Comparison of ENCODE assay signal across 9 cellular contexts in the genomic region with DNA sequence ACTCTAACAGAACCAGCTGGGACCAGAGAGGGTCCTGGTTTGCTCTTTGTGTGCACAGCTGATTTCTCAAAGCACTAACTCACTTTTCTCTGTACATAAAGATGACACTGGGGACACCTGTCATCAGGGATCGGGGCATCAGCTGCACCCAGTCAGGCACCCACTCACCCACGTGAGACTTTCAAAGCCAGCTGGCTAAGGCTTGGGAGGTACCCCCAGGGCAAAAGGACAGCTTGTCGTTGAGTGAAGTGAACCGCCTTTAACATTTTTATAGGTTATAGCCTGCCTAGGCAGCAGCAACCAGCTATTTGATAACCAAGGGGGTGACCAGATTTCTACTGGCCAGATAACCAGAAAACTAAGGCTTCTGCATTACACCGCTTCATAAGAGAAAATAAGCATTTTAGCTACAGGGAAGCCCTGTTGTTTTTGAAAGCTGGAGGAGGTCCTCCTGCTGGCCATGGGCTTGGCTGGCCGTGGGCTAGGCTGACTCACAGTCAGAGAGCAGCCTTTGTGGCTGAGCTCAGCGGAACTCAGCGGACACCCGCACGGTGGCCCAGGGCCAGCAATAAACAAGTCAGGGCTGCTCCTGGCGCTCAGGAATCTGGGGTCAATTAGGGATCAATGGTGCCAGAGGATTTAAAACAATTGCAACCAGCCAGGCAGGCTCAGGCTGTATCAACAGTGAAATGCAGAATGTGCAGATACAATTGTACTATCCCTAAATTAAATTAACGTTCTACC. TPM values are rescaled to one million over a fixed set of nuclear protein-coding genes. Genes with fewer than 3 reads are reported as not detected.
A peak's percentile ranks its signal among the peaks of the same experiment; 100 is the strongest.
DNase-seq lines count a peak whose midpoint lies in the region; ATAC-seq, FAIRE-seq and TF ChIP-seq lines count a peak whose summit lies in the region.
"Had no signal": no experiment of that assay in that cellular context is flagged by ENCODE, and none has a peak within 500 bp of the region (broad histone marks: within the 10 kb centered on the region; RNA-seq: fewer than 3 reads in every experiment).

No MANE protein-coding gene starts in this region.

- no peak for TF ChIP-seq EP300 in K562 (IDR thresholded peaks at IDR 0.05; ENCODE audit: low read length)

- no peaks in the 10 kb centered on the region for H3K9me3 Mint-ChIP-seq in stimulated activated naive CD8-positive, alpha-beta T cell treated with anti-CD3 and anti-CD28 coated beads, Interleukin-15, amount 100 ng/mL, for 72 hours

- no peak for TF ChIP-seq RAD21 in K562 (CRISPR knock-in tag; conservative IDR thresholded peaks at IDR 0.05 in 1 of 2, IDR thresholded peaks at IDR 0.05 in 1 of 2)

- no peak overlapping the region for H2AFZ ChIP-seq in K562 (ENCODE audit: low read depth, low read length)

- H3K36me3 ChIP-seq in K562 (ENCODE audit: control insufficient read depth, insufficient read depth, low read length): no peaks in the 10 kb centered on the region

- peaks cover 0 to 26% of the 10 kb centered on the region in 2 experiments; a peak in 2 of 5 replicates for H3K27me3 ChIP-seq in K562 (ENCODE audit: control insufficient read depth in 2 of 2, insufficient read depth in 2 of 2, low read length in 2 of 2)

- ATAC-seq in K562 (peak; percentile 44; the same call in 1 of the 3 replicates), GM18520 (IDR thresholded peaks at IDR 0.05; ENCODE audit: unreplicated experiment) (no peak)
- ATAC-seq in stimulated activated naive CD8-positive, alpha-beta T cell treated with anti-CD3 and anti-CD28 coated beads, Interleukin-15, amount 100 ng/mL, for 72 hours: no peak

- H3K27me3 Mint-ChIP-seq in stimulated activated naive CD8-positive, alpha-beta T cell treated with anti-CD3 and anti-CD28 coated beads, Interleukin-15, amount 100 ng/mL, for 72 hours: no peaks in the 10 kb centered on the region

- no peaks in the 10 kb centered on the region for H3K9me3 ChIP-seq in K562 (replicated peaks; ENCODE audit: control insufficient read depth, insufficient read depth, low read depth, low read length)

- no peaks in the 10 kb centered on the region for H3K79me2 ChIP-seq in K562 (ENCODE audit: control insufficient read depth, insufficient read depth, low read length)

- DNase-seq in DMS 273 (lab: John Stamatoyannopoulos, UW; ENCODE audit: unreplicated experiment): peak; percentile 48
- DNase-seq in DMS 273 treated with DMSO at 0.1 percent for 48 hours (lab: John Stamatoyannopoulos, UW): no peak
- peak in 1 of 4 experiments; percentile 3 for DNase-seq in K562 (ENCODE audit: extremely low read depth in 1 of 4, low spot score in 3 of 4)
- peak; percentile 73 for DNase-seq in iPS-NIHi7 (ENCODE audit: extremely low spot score)
- DNase-seq in smooth muscle cell of the brain vasculature (ENCODE audit: low read depth, low spot score): peak; percentile 98
- DNase-seq in stimulated activated naive CD8-positive, alpha-beta T cell treated with anti-CD3 and anti-CD28 coated beads, Interleukin-15, amount 100 ng/mL, for 72 hours: no peak
- no peak for DNase-seq in activated CD4-positive, alpha-beta T cell treated with anti-CD3 and anti-CD28 coated beads for 48 hours

- 0% methylated on average over 8 of the region's 12 CpGs for WGBS in K562 (ENCODE audit: insufficient coverage, low coverage, missing lambda C conversion rate)

- no peak overlapping the region for H3K9ac ChIP-seq in K562 (ENCODE audit: insufficient read depth in 1 of 2, low read depth in 2 of 2, low read length in 2 of 2)

- H3K9me1 ChIP-seq in K562 (ENCODE audit: control insufficient read depth, insufficient read depth, low read length): no peaks in the 10 kb centered on the region

- in situ Hi-C loops in K562 (cut with MboI): loop anchor here (10.0 kb wide), 1 partner anchor 668 kb away; no protein-coding TSS in a partner anchor

- no peaks in the 10 kb centered on the region for H4K20me1 ChIP-seq in K562 (replicated peaks; ENCODE audit: control insufficient read depth, insufficient read depth, low read length)

- no TSS peak for BruUV-seq in K562 (replicated peaks; lab: Mats Ljungman, UMichigan)

- no peak for TF ChIP-seq POLR2A in K562 (conservative IDR thresholded peaks at IDR 0.05)

- H3K27ac Mint-ChIP-seq in stimulated activated naive CD8-positive, alpha-beta T cell treated with anti-CD3 and anti-CD28 coated beads, Interleukin-15, amount 100 ng/mL, for 72 hours: no peak overlapping the region

- H3K4me3 ChIP-seq in K562: no peak overlapping the region

- FAIRE-seq in K562 (lab: Jason Lieb, UNC): no peak

- no peak for TF ChIP-seq CTCF in K562 (IDR thresholded peaks at IDR 0.05 in 2 of 3, conservative IDR thresholded peaks at IDR 0.05 in 1 of 3; ENCODE audit: insufficient read depth in 2 of 3, low read depth in 1 of 3, low read length in 3 of 3)

- no peak overlapping the region for H3K27ac ChIP-seq in K562 (ENCODE audit: extremely low read depth, low read depth, low read length)
- H3K27ac ChIP-seq: 22Rv1 had no signal

- POLR2A ChIA-PET in K562 (lab: Yijun Ruan, JAX): no interaction called here

- CTCF ChIA-PET in K562 (lab: Yijun Ruan, JAX; ENCODE audit: low intra/inter-chr PET ratio): no interaction called here

- intact Hi-C loops in K562 (cut with micrococcal nuclease): no loop called here

- peaks cover 36% of the 10 kb centered on the region for H3K4me1 Mint-ChIP-seq in stimulated activated naive CD8-positive, alpha-beta T cell treated with anti-CD3 and anti-CD28 coated beads, Interleukin-15, amount 100 ng/mL, for 72 hours

- no peaks in the 10 kb centered on the region; a peak in 1 of 5 replicates for H3K4me1 ChIP-seq in K562 (replicated peaks in 1 of 2; ENCODE audit: control insufficient read depth in 2 of 2, insufficient read depth in 2 of 2, low read length in 2 of 2)

- H3K4me2 ChIP-seq in K562 (ENCODE audit: insufficient read depth, low read length): no peak overlapping the region

- H3K4me3 Mint-ChIP-seq in stimulated activated naive CD8-positive, alpha-beta T cell treated with anti-CD3 and anti-CD28 coated beads, Interleukin-15, amount 100 ng/mL, for 72 hours: no peak overlapping the region

TF ChIP-seq in K562, 482 proteins besides CTCF, POLR2A, EP300 and RAD21 (continues in another document):
- TF ChIP-seq, protein P1, sequence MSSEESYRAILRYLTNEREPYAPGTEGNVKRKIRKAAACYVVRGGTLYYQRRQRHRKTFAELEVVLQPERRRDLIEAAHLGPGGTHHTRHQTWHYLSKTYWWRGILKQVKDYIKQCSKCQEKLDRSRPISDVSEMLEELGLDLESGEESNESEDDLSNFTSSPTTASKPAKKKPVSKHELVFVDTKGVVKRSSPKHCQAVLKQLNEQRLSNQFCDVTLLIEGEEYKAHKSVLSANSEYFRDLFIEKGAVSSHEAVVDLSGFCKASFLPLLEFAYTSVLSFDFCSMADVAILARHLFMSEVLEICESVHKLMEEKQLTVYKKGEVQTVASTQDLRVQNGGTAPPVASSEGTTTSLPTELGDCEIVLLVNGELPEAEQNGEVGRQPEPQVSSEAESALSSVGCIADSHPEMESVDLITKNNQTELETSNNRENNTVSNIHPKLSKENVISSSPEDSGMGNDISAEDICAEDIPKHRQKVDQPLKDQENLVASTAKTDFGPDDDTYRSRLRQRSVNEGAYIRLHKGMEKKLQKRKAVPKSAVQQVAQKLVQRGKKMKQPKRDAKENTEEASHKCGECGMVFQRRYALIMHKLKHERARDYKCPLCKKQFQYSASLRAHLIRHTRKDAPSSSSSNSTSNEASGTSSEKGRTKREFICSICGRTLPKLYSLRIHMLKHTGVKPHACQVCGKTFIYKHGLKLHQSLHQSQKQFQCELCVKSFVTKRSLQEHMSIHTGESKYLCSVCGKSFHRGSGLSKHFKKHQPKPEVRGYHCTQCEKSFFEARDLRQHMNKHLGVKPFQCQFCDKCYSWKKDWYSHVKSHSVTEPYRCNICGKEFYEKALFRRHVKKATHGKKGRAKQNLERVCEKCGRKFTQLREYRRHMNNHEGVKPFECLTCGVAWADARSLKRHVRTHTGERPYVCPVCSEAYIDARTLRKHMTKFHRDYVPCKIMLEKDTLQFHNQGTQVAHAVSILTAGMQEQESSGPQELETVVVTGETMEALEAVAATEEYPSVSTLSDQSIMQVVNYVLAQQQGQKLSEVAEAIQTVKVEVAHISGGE (CRISPR knock-in tag; IDR thresholded peaks at IDR 0.05): no peak
- TF ChIP-seq, protein P2, sequence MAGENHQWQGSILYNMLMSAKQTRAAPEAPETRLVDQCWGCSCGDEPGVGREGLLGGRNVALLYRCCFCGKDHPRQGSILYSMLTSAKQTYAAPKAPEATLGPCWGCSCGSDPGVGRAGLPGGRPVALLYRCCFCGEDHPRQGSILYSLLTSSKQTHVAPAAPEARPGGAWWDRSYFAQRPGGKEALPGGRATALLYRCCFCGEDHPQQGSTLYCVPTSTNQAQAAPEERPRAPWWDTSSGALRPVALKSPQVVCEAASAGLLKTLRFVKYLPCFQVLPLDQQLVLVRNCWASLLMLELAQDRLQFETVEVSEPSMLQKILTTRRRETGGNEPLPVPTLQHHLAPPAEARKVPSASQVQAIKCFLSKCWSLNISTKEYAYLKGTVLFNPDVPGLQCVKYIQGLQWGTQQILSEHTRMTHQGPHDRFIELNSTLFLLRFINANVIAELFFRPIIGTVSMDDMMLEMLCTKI (IDR thresholded peaks at IDR 0.05; ENCODE audit: partially characterized antibody): no peak
- no peak for TF ChIP-seq BCOR (IDR thresholded peaks at IDR 0.05)
- no peak for TF ChIP-seq NR1H2 (CRISPR knock-in tag; IDR thresholded peaks at IDR 0.05)
- no peak for TF ChIP-seq YBX1 (IDR thresholded peaks at IDR 0.05)
- no peak for TF ChIP-seq RBFOX2 (IDR thresholded peaks at IDR 0.05; ENCODE audit: low read depth, low read length)

RNA-seq across cellular contexts. Expression of a gene that starts 57.1 kb away (rescaled TPM):
- total RNA-seq in K562 (2011; cell fraction: chromatin; rRNA removed; ENCODE audit: low replicate concordance): not detected in 2 replicates
- not detected in 2 replicates for total RNA-seq in K562 (2011; cell fraction: nucleolus; rRNA removed)
- not detected in 2 replicates for total RNA-seq in K562 (2011; cell fraction: nucleoplasm; rRNA removed)
- total RNA-seq in K562 (2014; rRNA removed): not detected in 2 replicates
- not detected in 2 replicates for total RNA-seq in K562 (2014; rRNA removed; fragmentation: Illumina TruSeq; extraction: Trizol)
- not detected in 2 replicates for total RNA-seq in K562 (2015; rRNA removed; fragmentation: Illumina TruSeq; extraction: Trizol)
- 0.31 TPM in 1 of 2 replicates, not detected in the other for total RNA-seq in K562 (2021)
- polyA plus RNA-seq in K562 (2011; rRNA removed): not detected in 2 replicates
- not detected in 2 replicates for polyA plus RNA-seq in K562 (2011; cell fraction: cytosol; rRNA removed)
- not detected in 2 replicates for polyA plus RNA-seq in K562 (2011; cell fraction: nucleus; rRNA removed)
- polyA plus RNA-seq in K562 (2012): not detected in 2 replicates
- not detected in 2 replicates for polyA plus RNA-seq in K562 (2014; fragmentation: Illumina TruSeq; extraction: Trizol)
- polyA plus RNA-seq in K562 (2014; fragmentation: Nextera tagmentation; extraction: Ambion mirVana): not detected
- not detected in 2 replicates for polyA plus RNA-seq in K562 (2014; rRNA removed)
- not detected in 2 replicates for polyA minus RNA-seq in K562 (2011; rRNA and poly(A)+ RNA removed)
- polyA minus RNA-seq in K562 (2011; cell fraction: cytosol; rRNA and poly(A)+ RNA removed): not detected in 2 replicates
- polyA minus RNA-seq in K562 (2011; cell fraction: nucleus; rRNA and poly(A)+ RNA removed): not detected in 2 replicates

Comparison
In these comparisons a context has a peak if more than half of its experiments do, and no peak if none do; other contexts are left out.
1. DNase-seq: peak in DMS 273 (single experiment), iPS-NIHi7 (single experiment) and smooth muscle cell of the brain vasculature (single experiment); none in DMS 273 treated with DMSO at 0.1 percent for 48 hours (single experiment), stimulated activated naive CD8-positive, alpha-beta T cell treated with anti-CD3 and anti-CD28 coated beads, Interleukin-15, amount 100 ng/mL, for 72 hours (0 of 2) and activated CD4-positive, alpha-beta T cell treated with anti-CD3 and anti-CD28 coated beads for 48 hours (single experiment).